ENCODE assay signal across 9 cellular contexts in genomic region chr13:109743706-109744453, GRCh38. TPM values are rescaled to one million over a fixed set of nuclear protein-coding genes. Genes with fewer than 3 reads are reported as not detected.
DNase-seq lines count a peak whose midpoint lies in the region; ATAC-seq, FAIRE-seq and TF ChIP-seq lines count a peak whose summit lies in the region.
"Had no signal": no experiment of that assay in that cellular context is flagged by ENCODE, and none has a peak within 500 bp of the region (broad histone marks: within the 10 kb centered on the region; RNA-seq: fewer than 3 reads in every experiment).

No MANE protein-coding gene starts in this region.

- no peaks in the 10 kb centered on the region for H3K36me3 Mint-ChIP-seq in CD4-positive, CD25-positive, alpha-beta regulatory T cell
- H3K36me3 Mint-ChIP-seq in activated CD8-positive, alpha-beta T cell treated with anti-CD3 and anti-CD28 coated beads for 36 hours (ENCODE audit: low read depth): no peaks in the 10 kb centered on the region

- DNase-seq in CD4-positive, CD25-positive, alpha-beta regulatory T cell: peak in 1 of 3 donors; percentile 57
- peak; percentile 89 for DNase-seq in NB4 (ENCODE audit: low read depth)
- DNase-seq in activated CD8-positive, alpha-beta T cell treated with anti-CD3 and anti-CD28 coated beads for 36 hours: peak; percentile 67
- peak; percentile 84 for DNase-seq in left kidney (ENCODE audit: low read depth, low spot score)
- DNase-seq in SKM-1 (lab: John Stamatoyannopoulos, UW; ENCODE audit: unreplicated experiment): no peak
- DNase-seq in GM12892 (ENCODE audit: insufficient read length): no peak
- DNase-seq in stimulated activated CD4-positive, alpha-beta T cell treated with anti-CD3 and anti-CD28 coated beads, Interleukin-4, amount 100 ng/mL, for 1 hour: no peak
- DNase-seq: gastrocnemius medialis had no signal

- no peak overlapping the region for H3K4me3 Mint-ChIP-seq in CD4-positive, CD25-positive, alpha-beta regulatory T cell
- H3K4me3 Mint-ChIP-seq in activated CD8-positive, alpha-beta T cell treated with anti-CD3 and anti-CD28 coated beads for 36 hours: no peak overlapping the region

- TF ChIP-seq POLR2A in NB4 (IDR thresholded peaks at IDR 0.05; ENCODE audit: extremely low read depth, insufficient read length): no peak
- TF ChIP-seq POLR2A in GM12892 (IDR thresholded peaks at IDR 0.05; ENCODE audit: low read depth, low read length): no peak

- no peak overlapping the region for H3K4me3 ChIP-seq in CD4-positive, CD25-positive, alpha-beta regulatory T cell (ENCODE audit: low read depth, low read length)
- H3K4me3 ChIP-seq in NB4 (ENCODE audit: low read depth, low read length): no peak overlapping the region
- H3K4me3 ChIP-seq: gastrocnemius medialis had no signal

- H3K9me3 ChIP-seq in CD4-positive, CD25-positive, alpha-beta regulatory T cell (ENCODE audit: control insufficient read depth in 2 of 2, low read length in 2 of 2): no peaks in the 10 kb centered on the region
- H3K9me3 ChIP-seq: gastrocnemius medialis had no signal

- peak; percentile 76 to 80 for ATAC-seq in CD4-positive, CD25-positive, alpha-beta regulatory T cell (ENCODE audit: low read depth in 2 of 2)
- peak; percentile 85 for ATAC-seq in GM19395 (IDR thresholded peaks at IDR 0.05; ENCODE audit: unreplicated experiment)
- ATAC-seq in activated CD8-positive, alpha-beta T cell treated with anti-CD3 and anti-CD28 coated beads for 36 hours: peak; percentile 96

- CTCF ChIA-PET in activated CD8-positive, alpha-beta T cell treated with anti-CD3 and anti-CD28 coated beads for 36 hours (lab: Charles Lee): interaction anchor here (1.4 kb wide), 1 partner anchor 41 kb away, joined by 4 read pairs; no protein-coding TSS in a partner anchor

- H3K27ac Mint-ChIP-seq in CD4-positive, CD25-positive, alpha-beta regulatory T cell: no peak overlapping the region
- no peak overlapping the region for H3K27ac Mint-ChIP-seq in activated CD8-positive, alpha-beta T cell treated with anti-CD3 and anti-CD28 coated beads for 36 hours

- no peak for FAIRE-seq in GM12892 (lab: Jason Lieb, UNC)

- H3K27me3 Mint-ChIP-seq in CD4-positive, CD25-positive, alpha-beta regulatory T cell: peaks cover 10% of the 10 kb centered on the region
- H3K27me3 Mint-ChIP-seq in activated CD8-positive, alpha-beta T cell treated with anti-CD3 and anti-CD28 coated beads for 36 hours: no peaks in the 10 kb centered on the region

- TF ChIP-seq CTCF in NB4 (IDR thresholded peaks at IDR 0.05; ENCODE audit: low read depth, low read length): no peak
- TF ChIP-seq CTCF in activated CD8-positive, alpha-beta T cell treated with anti-CD3 and anti-CD28 coated beads for 36 hours (IDR thresholded peaks at IDR 0.05): no peak

- peaks cover 0 to 2% (median 0%) of the 10 kb centered on the region in 7 donors for H3K9me3 Mint-ChIP-seq in CD4-positive, CD25-positive, alpha-beta regulatory T cell
- H3K9me3 Mint-ChIP-seq in activated CD8-positive, alpha-beta T cell treated with anti-CD3 and anti-CD28 coated beads for 36 hours: no peaks in the 10 kb centered on the region

- no peaks in the 10 kb centered on the region for H3K27me3 ChIP-seq in CD4-positive, CD25-positive, alpha-beta regulatory T cell (ENCODE audit: control insufficient read depth, insufficient read depth, low read length)
- H3K27me3 ChIP-seq: gastrocnemius medialis had no signal

- peaks cover 0 to 11% (median 3%) of the 10 kb centered on the region in 4 donors for H3K4me1 Mint-ChIP-seq in CD4-positive, CD25-positive, alpha-beta regulatory T cell
- peaks cover 11% of the 10 kb centered on the region for H3K4me1 Mint-ChIP-seq in activated CD8-positive, alpha-beta T cell treated with anti-CD3 and anti-CD28 coated beads for 36 hours (ENCODE audit: low read depth)

- H3K27ac ChIP-seq in CD4-positive, CD25-positive, alpha-beta regulatory T cell (ENCODE audit: insufficient read depth, low read length, poor library complexity, severe bottlenecking): no peak overlapping the region
- H3K27ac ChIP-seq: gastrocnemius medialis had no signal

- intact Hi-C loops in activated CD8-positive, alpha-beta T cell treated with anti-CD3 and anti-CD28 coated beads for 36 hours (cut with micrococcal nuclease): no loop called here

- no peaks in the 10 kb centered on the region for H3K36me3 ChIP-seq in CD4-positive, CD25-positive, alpha-beta regulatory T cell (ENCODE audit: control insufficient read depth, insufficient read depth, low read length)
- H3K36me3 ChIP-seq: gastrocnemius medialis had no signal

- peaks cover 3% of the 10 kb centered on the region for H3K4me1 ChIP-seq in CD4-positive, CD25-positive, alpha-beta regulatory T cell (ENCODE audit: control insufficient read depth, insufficient read depth, low read length, poor library complexity, severe bottlenecking)
- H3K4me1 ChIP-seq: gastrocnemius medialis had no signal

- POLR2A ChIA-PET in activated CD8-positive, alpha-beta T cell treated with anti-CD3 and anti-CD28 coated beads for 36 hours (lab: Charles Lee): interaction anchor here (0.7 kb wide), 1 partner anchor 24 kb away, joined by 3 read pairs; no protein-coding TSS in a partner anchor

RNA-seq across cellular contexts. Expression of gene IRS2, which starts 42.5 kb away (rescaled TPM):
- total RNA-seq in CD4-positive, CD25-positive, alpha-beta regulatory T cell: 86.7 TPM
- 1 to 10 TPM; 1.9 to 3.3 (median 2.6) TPM for polyA plus RNA-seq in CD4-positive, CD25-positive, alpha-beta regulatory T cell
- 1 to 10 TPM; 2.8 TPM for total RNA-seq in activated CD8-positive, alpha-beta T cell treated with anti-CD3 and anti-CD28 coated beads for 36 hours
- polyA plus RNA-seq in GM12892 (2012; ENCODE audit: missing spikeins): 0.17 TPM

Comparison
In these comparisons a context has a peak if more than half of its experiments do, and no peak if none do; other contexts are left out.
1. DNase-seq: peak in NB4 (single experiment), activated CD8-positive, alpha-beta T cell treated with anti-CD3 and anti-CD28 coated beads for 36 hours (single experiment) and left kidney (single experiment); none in SKM-1 (single experiment), GM12892 (single experiment) and stimulated activated CD4-positive, alpha-beta T cell treated with anti-CD3 and anti-CD28 coated beads, Interleukin-4, amount 100 ng/mL, for 1 hour (single experiment).
2. RNA of gene IRS2, which starts 42.5 kb away (total RNA-seq): 86.7 TPM in CD4-positive, CD25-positive, alpha-beta regulatory T cell (single experiment); 2.8 TPM in activated CD8-positive, alpha-beta T cell treated with anti-CD3 and anti-CD28 coated beads for 36 hours; every median in the first group is over 10 times any median in the second.
3. Peak in every context shown above with its lines, with median percentiles within 50 percentile points of each other: ATAC-seq.